Comparison of ENCODE assay signal across 8 cellular contexts in genomic region chr2:201642579-201643215, GRCh38. TPM values are rescaled to one million over a fixed set of nuclear protein-coding genes. Genes with fewer than 3 reads are reported as not detected.
DNase-seq lines count a peak whose midpoint lies in the region; ATAC-seq and TF ChIP-seq lines count a peak whose summit lies in the region.

No MANE protein-coding gene starts in this region.

- peaks cover 16% of the 10 kb centered on the region for H3K4me1 ChIP-seq in A673 (ENCODE audit: insufficient read depth, low read length, poor library complexity, severe bottlenecking)

- DNase-seq in A673 (ENCODE audit: low spot score) = peak; percentile 88
- peak; percentile 97 for DNase-seq in NCI-H2227 treated with DMSO at 0.1 percent for 48 hours (lab: John Stamatoyannopoulos, UW)
- DNase-seq in activated CD4-positive, alpha-beta T cell treated with anti-CD3 and anti-CD28 coated beads for 36 hours = peak; percentile 91
- DNase-seq in choroid plexus epithelial cell (ENCODE audit: low read depth) = peak; percentile 76
- peak; percentile 70 to 85 for DNase-seq in left colon
- peak; percentile 71 to 82 for DNase-seq in stimulated activated CD4-positive, alpha-beta T cell treated with anti-CD3 and anti-CD28 coated beads, Interleukin-1b, Interleukin-23, amount 100 ng/mL, for 4 hours (ENCODE audit: low read depth in 2 of 2)

- H3K27ac ChIP-seq in A673 (ENCODE audit: low read depth, low read length, poor library complexity, severe bottlenecking) = peak overlapping the region; percentile 84

- H3K27me3 ChIP-seq in A673 (replicated peaks; ENCODE audit: insufficient read depth, low read depth, low read length, poor library complexity) = no peaks in the 10 kb centered on the region

- H3K9me3 Mint-ChIP-seq in activated CD4-positive, alpha-beta T cell treated with anti-CD3 and anti-CD28 coated beads for 36 hours (ENCODE audit: low read depth) = no peaks in the 10 kb centered on the region

- ATAC-seq in GM18858 (IDR thresholded peaks at IDR 0.05; ENCODE audit: unreplicated experiment) = peak; percentile 53
- ATAC-seq in HG03095 (IDR thresholded peaks at IDR 0.05; ENCODE audit: unreplicated experiment) = peak; percentile 75
- ATAC-seq in activated CD4-positive, alpha-beta T cell treated with anti-CD3 and anti-CD28 coated beads for 36 hours = peak; percentile 82
- ATAC-seq in left colon = peak; percentile 98

- TF ChIP-seq CTCF in A673 (conservative IDR thresholded peaks at IDR 0.05; ENCODE audit: low read depth, low read length) = no peak
- no peak for TF ChIP-seq CTCF in choroid plexus epithelial cell (conservative IDR thresholded peaks at IDR 0.05; ENCODE audit: low read depth, low read length)

- H3K27ac Mint-ChIP-seq in activated CD4-positive, alpha-beta T cell treated with anti-CD3 and anti-CD28 coated beads for 36 hours = peak overlapping the region; percentile 84

- peak overlapping the region; percentile 83 for H3K4me3 ChIP-seq in A673 (ENCODE audit: low read depth, low read length, poor library complexity, severe bottlenecking)
- peak overlapping the region; percentile 75 for H3K4me3 ChIP-seq in choroid plexus epithelial cell (ENCODE audit: low read depth, low read length)

- H3K36me3 Mint-ChIP-seq in activated CD4-positive, alpha-beta T cell treated with anti-CD3 and anti-CD28 coated beads for 36 hours (ENCODE audit: low read depth) = no peaks in the 10 kb centered on the region

- POLR2A ChIA-PET in A673 (lab: Charles Lee; ENCODE audit: low non-redundant PET) = no interaction called here
- POLR2A ChIA-PET in activated CD4-positive, alpha-beta T cell treated with anti-CD3 and anti-CD28 coated beads for 36 hours (lab: Charles Lee) = interaction anchor here (0.6 to 1.0 kb wide), 2 partner anchors 190 to 409 kb away, joined by 3 to 4 read pairs; no protein-coding TSS in a partner anchor

- CTCF ChIA-PET in A673 (lab: Charles Lee) = no interaction called here
- CTCF ChIA-PET in activated CD4-positive, alpha-beta T cell treated with anti-CD3 and anti-CD28 coated beads for 36 hours (lab: Charles Lee) = interaction anchor here (0.6 to 0.8 kb wide), 4 partner anchors 144 to 1380 kb away, joined by 3 read pairs; partner anchors contain the start of gene STRADB

- no peaks in the 10 kb centered on the region for H3K9me3 ChIP-seq in A673 (ENCODE audit: low read depth, low read length, poor library complexity, severe bottlenecking)

- peak overlapping the region; percentile 79 for H3K4me3 Mint-ChIP-seq in activated CD4-positive, alpha-beta T cell treated with anti-CD3 and anti-CD28 coated beads for 36 hours

- intact Hi-C loops in A673 (cut with micrococcal nuclease; ENCODE audit: unreplicated experiment) = loop anchor here (10.0 kb wide), 1 partner anchor 408 kb away; no protein-coding TSS in a partner anchor
- intact Hi-C loops in activated CD4-positive, alpha-beta T cell treated with anti-CD3 and anti-CD28 coated beads for 36 hours (cut with DNase I, micrococcal nuclease) = loop anchor here (1.0 to 10.0 kb wide), 14 partner anchors 139 to 1375 kb away; partner anchors contain the start of genes STRADB (in 2 of the 2), TRAK2 (in 2 of the 2), ALS2 (in 1 of the 2) and BMPR2 (in 1 of the 2)
- intact Hi-C loops in left colon (cut with DNase I, micrococcal nuclease) = no loop called here

- H3K27me3 Mint-ChIP-seq in activated CD4-positive, alpha-beta T cell treated with anti-CD3 and anti-CD28 coated beads for 36 hours = no peaks in the 10 kb centered on the region

- H3K4me1 Mint-ChIP-seq in activated CD4-positive, alpha-beta T cell treated with anti-CD3 and anti-CD28 coated beads for 36 hours = peaks cover 9% of the 10 kb centered on the region

- H3K36me3 ChIP-seq in A673 (ENCODE audit: insufficient read depth, low read length, poor library complexity, severe bottlenecking) = no peaks in the 10 kb centered on the region

- TSS peak; percentile 68 for BruUV-seq in A673 (replicated peaks; lab: Mats Ljungman, UMichigan)

RNA-seq across cellular contexts. Expression of gene TMEM237, which starts 0.6 kb away (rescaled TPM):
- total RNA-seq in A673 (2021) = 66.8 and 70.4 TPM in 2 replicates
- 10 to 100 TPM; 11.5 to 12.5 TPM for total RNA-seq in activated CD4-positive, alpha-beta T cell treated with anti-CD3 and anti-CD28 coated beads for 36 hours
- 1 to 10 TPM; 3.6 to 5.2 TPM for total RNA-seq in left colon

RNA-seq across cellular contexts. Expression of gene MPP4, which starts 55.7 kb away (rescaled TPM):
- total RNA-seq in A673 (2021) (1.0 and 1.6 TPM in 2 replicates), left colon (not detected)
- not detected for total RNA-seq in activated CD4-positive, alpha-beta T cell treated with anti-CD3 and anti-CD28 coated beads for 36 hours

Comparison
In these comparisons a context has a peak if more than half of its experiments do, and no peak if none do; other contexts are left out.
1. Peak in every context shown above with its lines: DNase-seq, ATAC-seq, H3K4me3 ChIP-seq and H3K27ac ChIP-seq.
2. intact Hi-C loops: an anchor here in A673 (10.0 kb wide) and activated CD4-positive, alpha-beta T cell treated with anti-CD3 and anti-CD28 coated beads for 36 hours (1.0 to 10.0 kb wide); none called in left colon.